Comparison of ENCODE assay signal across 20 cellular contexts in genomic region chr21:43598416-43599120, GRCh38.
A peak's percentile ranks its signal among the peaks of the same experiment; 100 is the strongest.
DNase-seq lines count a peak whose midpoint lies in the region; ATAC-seq and FAIRE-seq lines count a peak whose summit lies in the region.
"Had no signal": no experiment of that assay in that cellular context is flagged by ENCODE, and none has a peak within 500 bp of the region (broad histone marks: within the 10 kb centered on the region; RNA-seq: fewer than 3 reads in every experiment).

No MANE protein-coding gene starts in this region.

- peak; percentile 56 for DNase-seq in A172 (ENCODE audit: low spot score)
- DNase-seq in HTR-8/SVneo (ENCODE audit: insufficient read length, low spot score), result peak; percentile 45
- DNase-seq in astrocyte of the hippocampus (ENCODE audit: low read depth, low spot score), result peak; percentile 72
- DNase-seq in hepatic stellate cell (ENCODE audit: low spot score), result peak; percentile 25
- no peak for DNase-seq in caudate nucleus (lab: John Stamatoyannopoulos, UW)
- no peak for DNase-seq in stimulated activated CD4-positive, alpha-beta T cell treated with anti-CD3 and anti-CD28 coated beads, Interleukin-1b, Interleukin-23, amount 100 ng/mL, for 48 hours
- DNase-seq: activated CD4-positive, CD25-positive, alpha-beta regulatory T cell; activated gamma-delta T cell treated with Interleukin-2 at 50 U/mL for 16 hours; GDM1; midbrain; NCI-H2029 treated with DMSO at 0.1 percent for 48 hours; NCI-H69; sigmoid colon; stimulated activated naive B cell treated with anti-CD40 and anti-IgM and Interleukin-4, amounts not matched to agents 10 μg/mL and 1 μg/mL and 100 μg/mL, for 72 hours; T-cell had no signal

- ATAC-seq in HG03045 (IDR thresholded peaks at IDR 0.05; ENCODE audit: unreplicated experiment) (no peak), GM18868 (IDR thresholded peaks at IDR 0.05; ENCODE audit: unreplicated experiment) (no peak)
- ATAC-seq: gastroesophageal sphincter; stimulated activated naive B cell treated with anti-CD40 and anti-IgM and Interleukin-4, amounts not matched to agents 10 μg/mL and 1 μg/mL and 100 μg/mL, for 72 hours; T-cell had no signal

- no peak overlapping the region for H3K27ac ChIP-seq in caudate nucleus (ENCODE audit: low read depth, low read length)
- H3K27ac ChIP-seq: gastroesophageal sphincter, neutrophil had no signal

- peak; percentile 48 for FAIRE-seq in HTR-8/SVneo (lab: Jason Lieb, UNC)
- FAIRE-seq: A204.1 had no signal

Comparison
In these comparisons a context has a peak if more than half of its experiments do, and no peak if none do; other contexts are left out.
1. DNase-seq: peak in A172 (single experiment), HTR-8/SVneo (single experiment), astrocyte of the hippocampus (single experiment) and hepatic stellate cell (single experiment); none in caudate nucleus (0 of 61) and stimulated activated CD4-positive, alpha-beta T cell treated with anti-CD3 and anti-CD28 coated beads, Interleukin-1b, Interleukin-23, amount 100 ng/mL, for 48 hours (single experiment).